In the genomic region with DNA sequence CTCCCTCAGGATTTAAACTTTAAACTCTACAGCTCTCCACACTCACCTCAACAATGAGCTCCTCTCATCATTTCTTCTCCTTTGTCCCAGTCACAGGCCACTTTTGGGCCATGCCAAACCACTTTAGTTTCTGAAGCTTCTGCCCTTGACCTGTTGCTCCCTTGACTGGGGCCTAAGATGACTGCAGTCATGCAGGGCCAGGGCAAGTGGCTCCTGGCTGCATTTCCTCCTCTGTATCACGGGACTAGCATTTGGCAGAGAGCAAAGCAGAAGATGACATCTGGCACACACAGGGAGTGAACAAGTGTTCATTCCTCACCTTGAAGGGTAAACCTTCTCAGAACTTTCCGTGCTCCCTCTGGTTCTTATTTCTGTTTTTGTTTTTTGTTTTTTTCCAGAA, we compare ENCODE assay signal across 1 cellular context.
TF ChIP-seq lines count a peak whose summit lies in the region.

No MANE protein-coding gene starts in this region.

TF ChIP-seq in HEK293, 187 proteins besides CTCF, POLR2A, EP300 and RAD21 (continued from another document):
- TF ChIP-seq, protein P1, sequence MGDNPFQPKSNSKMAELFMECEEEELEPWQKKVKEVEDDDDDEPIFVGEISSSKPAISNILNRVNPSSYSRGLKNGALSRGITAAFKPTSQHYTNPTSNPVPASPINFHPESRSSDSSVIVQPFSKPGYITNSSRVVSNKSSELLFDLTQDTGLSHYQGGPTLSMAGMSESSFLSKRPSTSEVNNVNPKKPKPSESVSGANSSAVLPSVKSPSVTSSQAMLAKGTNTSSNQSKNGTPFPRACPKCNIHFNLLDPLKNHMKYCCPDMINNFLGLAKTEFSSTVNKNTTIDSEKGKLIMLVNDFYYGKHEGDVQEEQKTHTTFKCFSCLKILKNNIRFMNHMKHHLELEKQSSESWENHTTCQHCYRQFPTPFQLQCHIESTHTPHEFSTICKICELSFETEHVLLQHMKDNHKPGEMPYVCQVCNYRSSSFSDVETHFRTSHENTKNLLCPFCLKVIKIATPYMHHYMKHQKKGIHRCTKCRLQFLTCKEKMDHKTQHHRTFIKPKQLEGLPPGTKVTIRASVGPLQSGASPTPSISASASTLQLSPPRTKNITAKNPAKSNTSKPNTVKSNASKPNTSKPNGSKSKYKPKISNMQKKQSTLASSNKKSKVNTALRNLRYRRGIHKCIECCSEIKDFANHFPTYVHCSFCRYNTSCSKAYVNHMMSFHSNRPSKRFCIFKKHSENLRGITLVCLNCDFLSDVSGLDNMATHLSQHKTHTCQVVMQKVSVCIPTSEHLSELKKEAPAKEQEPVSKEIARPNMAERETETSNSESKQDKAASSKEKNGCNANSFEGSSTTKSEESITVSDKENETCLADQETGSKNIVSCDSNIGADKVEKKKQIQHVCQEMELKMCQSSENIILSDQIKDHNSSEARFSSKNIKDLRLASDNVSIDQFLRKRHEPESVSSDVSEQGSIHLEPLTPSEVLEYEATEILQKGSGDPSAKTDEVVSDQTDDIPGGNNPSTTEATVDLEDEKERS (tag by site-specific recombination; IDR thresholded peaks at IDR 0.05): no peak
- 0 out of 2 replicates have a peak, but pooled peaks have one; percentile 10 for TF ChIP-seq SCRT1 (tag by site-specific recombination; IDR thresholded peaks at IDR 0.05; ENCODE audit: borderline replicate concordance)
- TF ChIP-seq ZNF138 (tag by site-specific recombination; IDR thresholded peaks at IDR 0.05; ENCODE audit: borderline replicate concordance): no peak
- no peak for TF ChIP-seq ZNF132 (tag by site-specific recombination; IDR thresholded peaks at IDR 0.05; ENCODE audit: borderline replicate concordance)
- TF ChIP-seq ZNF324 (tag by site-specific recombination; IDR thresholded peaks at IDR 0.05): no peak
- TF ChIP-seq ZNF549 (tag by site-specific recombination; IDR thresholded peaks at IDR 0.05): no peak
- TF ChIP-seq ZNF184 (tag by site-specific recombination; IDR thresholded peaks at IDR 0.05): no peak
- no peak for TF ChIP-seq GFI1B (tag by site-specific recombination; IDR thresholded peaks at IDR 0.05)
- no peak for TF ChIP-seq ZNF768 (tag by site-specific recombination; IDR thresholded peaks at IDR 0.05)
- no peak for TF ChIP-seq ZNF350 (tag by site-specific recombination; IDR thresholded peaks at IDR 0.05)
- TF ChIP-seq ZNF133 (tag by site-specific recombination; IDR thresholded peaks at IDR 0.05): no peak
- TF ChIP-seq ZNF596 (tag by site-specific recombination; IDR thresholded peaks at IDR 0.05): no peak
